In genomic region chr1:17439250-17440073, GRCh38 we compare ENCODE assay signal across 8 cellular contexts. TPM values are rescaled to one million over a fixed set of nuclear protein-coding genes. Genes with fewer than 3 reads are reported as not detected.
DNase-seq lines count a peak whose midpoint lies in the region; ATAC-seq and TF ChIP-seq lines count a peak whose summit lies in the region.

Gene RCC2 (minus strand): TSS chr1:17439677. CDS start chr1:17438514, 1,163 bp downstream.

- peak within 1 kb of the TSS; percentile 95 to 99 (median 98) for H3K4me3 Mint-ChIP-seq in CD4-positive, CD25-positive, alpha-beta regulatory T cell
- H3K4me3 Mint-ChIP-seq in nephron progenitor cell: peak within 1 kb of the TSS; percentile 96
- H3K4me3 Mint-ChIP-seq in stimulated activated naive CD8-positive, alpha-beta T cell treated with anti-CD3 and anti-CD28 coated beads, Interleukin-15, amount 100 ng/mL, for 72 hours: peak within 1 kb of the TSS; percentile 89 to 98

- peak within 1 kb of the TSS; percentile 77 for H3K27ac ChIP-seq in CD4-positive, CD25-positive, alpha-beta regulatory T cell (ENCODE audit: insufficient read depth, low read length, poor library complexity, severe bottlenecking)

- H3K36me3 Mint-ChIP-seq in CD4-positive, CD25-positive, alpha-beta regulatory T cell: no peaks in the 10 kb centered on the region
- H3K36me3 Mint-ChIP-seq in nephron progenitor cell (ENCODE audit: low read depth): peaks cover 9% of the 10 kb centered on the region

- peaks cover 0 to 38% (median 32%) of the 10 kb centered on the region in 4 donors for H3K4me1 Mint-ChIP-seq in CD4-positive, CD25-positive, alpha-beta regulatory T cell
- H3K4me1 Mint-ChIP-seq in nephron progenitor cell: peaks cover 53% of the 10 kb centered on the region
- H3K4me1 Mint-ChIP-seq in stimulated activated naive CD8-positive, alpha-beta T cell treated with anti-CD3 and anti-CD28 coated beads, Interleukin-15, amount 100 ng/mL, for 72 hours: peaks cover 52% of the 10 kb centered on the region

- peaks cover 30% of the 10 kb centered on the region for H3K27me3 Mint-ChIP-seq in CD4-positive, CD25-positive, alpha-beta regulatory T cell
- H3K27me3 Mint-ChIP-seq in nephron progenitor cell (ENCODE audit: low read depth, poor library complexity): peaks cover 46% of the 10 kb centered on the region
- peaks cover 9% of the 10 kb centered on the region for H3K27me3 Mint-ChIP-seq in stimulated activated naive CD8-positive, alpha-beta T cell treated with anti-CD3 and anti-CD28 coated beads, Interleukin-15, amount 100 ng/mL, for 72 hours

- peaks cover 3% of the 10 kb centered on the region for H3K27me3 ChIP-seq in CD4-positive, CD25-positive, alpha-beta regulatory T cell (ENCODE audit: control insufficient read depth, insufficient read depth, low read length)

- peak; percentile 82 to 85 for ATAC-seq in CD4-positive, CD25-positive, alpha-beta regulatory T cell (ENCODE audit: low read depth in 2 of 2)
- ATAC-seq in GM19397 (IDR thresholded peaks at IDR 0.05; ENCODE audit: unreplicated experiment): peak; percentile 55
- ATAC-seq in stimulated activated naive CD8-positive, alpha-beta T cell treated with anti-CD3 and anti-CD28 coated beads, Interleukin-15, amount 100 ng/mL, for 72 hours: peak; percentile 67

- H3K27ac Mint-ChIP-seq in CD4-positive, CD25-positive, alpha-beta regulatory T cell: peak within 1 kb of the TSS; percentile 92 to 97 (median 93)
- peak within 1 kb of the TSS; percentile 98 for H3K27ac Mint-ChIP-seq in nephron progenitor cell
- peak within 1 kb of the TSS; percentile 99 to 100 for H3K27ac Mint-ChIP-seq in stimulated activated naive CD8-positive, alpha-beta T cell treated with anti-CD3 and anti-CD28 coated beads, Interleukin-15, amount 100 ng/mL, for 72 hours

- peaks cover 3% of the 10 kb centered on the region for H3K36me3 ChIP-seq in CD4-positive, CD25-positive, alpha-beta regulatory T cell (ENCODE audit: control insufficient read depth, insufficient read depth, low read length)

- peak within 1 kb of the TSS; percentile 91 for H3K4me3 ChIP-seq in CD4-positive, CD25-positive, alpha-beta regulatory T cell (ENCODE audit: low read depth, low read length)
- peak within 1 kb of the TSS; percentile 89 for H3K4me3 ChIP-seq in Jurkat, Clone E6-1 (ENCODE audit: low read length)

- no peaks in the 10 kb centered on the region for H3K9me3 ChIP-seq in CD4-positive, CD25-positive, alpha-beta regulatory T cell (ENCODE audit: control insufficient read depth in 2 of 2, low read length in 2 of 2)

- no peak for TF ChIP-seq CTCF in nephron progenitor cell (IDR thresholded peaks at IDR 0.05)

- H3K9me3 Mint-ChIP-seq in CD4-positive, CD25-positive, alpha-beta regulatory T cell: no peaks in the 10 kb centered on the region
- H3K9me3 Mint-ChIP-seq in nephron progenitor cell: no peaks in the 10 kb centered on the region
- no peaks in the 10 kb centered on the region for H3K9me3 Mint-ChIP-seq in stimulated activated naive CD8-positive, alpha-beta T cell treated with anti-CD3 and anti-CD28 coated beads, Interleukin-15, amount 100 ng/mL, for 72 hours

- peaks cover 38% of the 10 kb centered on the region for H3K4me1 ChIP-seq in CD4-positive, CD25-positive, alpha-beta regulatory T cell (ENCODE audit: control insufficient read depth, insufficient read depth, low read length, poor library complexity, severe bottlenecking)

- peak; percentile 66 to 80 (median 69) for DNase-seq in CD4-positive, CD25-positive, alpha-beta regulatory T cell
- DNase-seq in Jurkat, Clone E6-1 (ENCODE audit: low read depth, low spot score): peak; percentile 80
- peak; percentile 90 for DNase-seq in RKO (ENCODE audit: low spot score)
- DNase-seq in activated effector memory CD4-positive, alpha-beta T cell treated with Interleukin-2 at 50 U/mL for 16 hours: peak; percentile 67
- peak; percentile 62 for DNase-seq in fibroblast of the conjunctiva (ENCODE audit: low read depth)
- DNase-seq in nephron progenitor cell: peak; percentile 74
- peak; percentile 75 for DNase-seq in stimulated activated naive CD8-positive, alpha-beta T cell treated with anti-CD3 and anti-CD28 coated beads, Interleukin-15, amount 100 ng/mL, for 72 hours

RNA-seq across cellular contexts. Expression of gene RCC2, which starts in this region (rescaled TPM):
- 36.0 TPM for total RNA-seq in CD4-positive, CD25-positive, alpha-beta regulatory T cell
- 10 to 100 TPM; 13.1 to 19.4 (median 16.1) TPM for polyA plus RNA-seq in CD4-positive, CD25-positive, alpha-beta regulatory T cell
- 94.1 TPM for polyA plus RNA-seq in Jurkat, Clone E6-1 (2012; ENCODE audit: insufficient read depth, insufficient read length)

Comparison
In these comparisons a context has a peak if more than half of its experiments do, and no peak if none do; other contexts are left out.
1. Peak in every context shown above with its lines: DNase-seq, ATAC-seq, H3K4me3 ChIP-seq and H3K27ac ChIP-seq.